33 cellular contexts compared by ENCODE assay signal in genomic region chr1:205016584-205016983, GRCh38. TPM values are rescaled to one million over a fixed set of nuclear protein-coding genes. Genes with fewer than 3 reads are reported as not detected.
"Had no signal": no experiment of that assay in that cellular context is flagged by ENCODE, and none has a peak within 500 bp of the region (broad histone marks: within the 10 kb centered on the region; RNA-seq: fewer than 3 reads in every experiment).

No MANE protein-coding gene starts in this region.

- H3K4me3 Mint-ChIP-seq: activated CD4-positive, alpha-beta memory T cell treated with anti-CD3 and anti-CD28 coated beads, Interleukin-2, amount 10 ng/mL, durations not matched to agents 7 days and 5 days; activated CD4-positive, alpha-beta T cell treated with anti-CD3 and anti-CD28 coated beads, Interleukin-2, amount 10 ng/mL, durations not matched to agents 7 days and 5 days; activated naive CD4-positive, alpha-beta T cell treated with anti-CD3 and anti-CD28 coated beads, Interleukin-2, amount 10 ng/mL, durations not matched to agents 7 days and 5 days; activated naive CD8-positive, alpha-beta T cell treated with anti-CD3 and anti-CD28 coated beads, Interleukin-2, amount 10 ng/mL, durations not matched to agents 7 days and 5 days; activated T-cell treated with anti-CD3 and anti-CD28 coated beads, Interleukin-2, amount 50 U/mL, for 24 hours; activated T-cell treated with anti-CD3 and anti-CD28 coated beads, Interleukin-2, amount 50 U/mL, for 72 hours; dendritic cell treated with granulocyte-macrophage colony-stimulating factor and Interleukin-4, amounts not matched to agents 40 ng/mL and 50 ng/mL, for 4 days; effector memory CD8-positive, alpha-beta T cell; WTC11 had no signal

- H3K9me3 Mint-ChIP-seq: activated CD4-positive, alpha-beta memory T cell treated with anti-CD3 and anti-CD28 coated beads, Interleukin-2, amount 10 ng/mL, durations not matched to agents 7 days and 5 days; activated CD4-positive, alpha-beta T cell treated with anti-CD3 and anti-CD28 coated beads, Interleukin-2, amount 10 ng/mL, durations not matched to agents 7 days and 5 days; activated naive CD4-positive, alpha-beta T cell treated with anti-CD3 and anti-CD28 coated beads, Interleukin-2, amount 10 ng/mL, durations not matched to agents 7 days and 5 days; activated naive CD4-positive, alpha-beta T cell treated with anti-CD3 and anti-CD28 coated beads, Interleukin-2, amount 50 U/mL, for 72 hours; activated naive CD8-positive, alpha-beta T cell treated with anti-CD3 and anti-CD28 coated beads, Interleukin-2, amount 10 ng/mL, durations not matched to agents 7 days and 5 days; activated T-cell treated with anti-CD3 and anti-CD28 coated beads, Interleukin-2, amount 50 U/mL, for 24 hours; activated T-cell treated with anti-CD3 and anti-CD28 coated beads, Interleukin-2, amount 50 U/mL, for 72 hours; dendritic cell treated with granulocyte-macrophage colony-stimulating factor and Interleukin-4, amounts not matched to agents 40 ng/mL and 50 ng/mL, for 4 days; effector memory CD8-positive, alpha-beta T cell; WTC11 had no signal

- DNase-seq: activated CD4-positive, alpha-beta memory T cell treated with anti-CD3 and anti-CD28 coated beads, Interleukin-2, amount 10 ng/mL, durations not matched to agents 7 days and 5 days; activated CD4-positive, alpha-beta T cell treated with anti-CD3 and anti-CD28 coated beads for 1 hour; activated CD4-positive, alpha-beta T cell treated with anti-CD3 and anti-CD28 coated beads for 4 hours; activated CD4-positive, alpha-beta T cell treated with anti-CD3 and anti-CD28 coated beads, Interleukin-2, amount 10 ng/mL, durations not matched to agents 7 days and 5 days; activated CD4-positive, alpha-beta T cell treated with anti-CD3 and anti-CD28 coated beads, Interleukin-2, amount 50 U/mL, for 4 hours; activated CD8-positive, alpha-beta memory T cell treated with anti-CD3 and anti-CD28 coated beads, Interleukin-2, amount 50 U/mL, for 48 hours; activated gamma-delta T cell; activated naive CD4-positive, alpha-beta T cell; activated naive CD4-positive, alpha-beta T cell treated with anti-CD3 and anti-CD28 coated beads, Interleukin-2, amount 10 ng/mL, durations not matched to agents 7 days and 5 days; activated naive CD8-positive, alpha-beta T cell treated with anti-CD3 and anti-CD28 coated beads, Interleukin-2, amount 10 ng/mL, durations not matched to agents 7 days and 5 days; activated T-cell treated with anti-CD3 and anti-CD28 coated beads for 4 hours; activated T-cell treated with anti-CD3 and anti-CD28 coated beads, Interleukin-2, amount 50 U/mL, for 24 hours; activated T-cell treated with anti-CD3 and anti-CD28 coated beads, Interleukin-2, amount 50 U/mL, for 72 hours; brain microvascular endothelial cell; effector CD4-positive, alpha-beta T cell; effector memory CD8-positive, alpha-beta T cell; erythroblast; esophagus squamous epithelium; foreskin melanocyte; heart right ventricle; T-helper 2 cell had no signal

- H3K36me3 Mint-ChIP-seq: activated naive CD4-positive, alpha-beta T cell treated with anti-CD3 and anti-CD28 coated beads, Interleukin-2, amount 10 ng/mL, durations not matched to agents 7 days and 5 days; activated naive CD4-positive, alpha-beta T cell treated with anti-CD3 and anti-CD28 coated beads, Interleukin-2, amount 50 U/mL, for 72 hours; activated naive CD8-positive, alpha-beta T cell treated with anti-CD3 and anti-CD28 coated beads, Interleukin-2, amount 10 ng/mL, durations not matched to agents 7 days and 5 days; WTC11 had no signal

- H3K9me3 ChIP-seq: esophagus squamous epithelium, gastroesophageal sphincter, heart right ventricle had no signal

- H3K4me1 Mint-ChIP-seq: activated CD4-positive, alpha-beta memory T cell treated with anti-CD3 and anti-CD28 coated beads, Interleukin-2, amount 10 ng/mL, durations not matched to agents 7 days and 5 days; activated CD4-positive, alpha-beta T cell treated with anti-CD3 and anti-CD28 coated beads, Interleukin-2, amount 10 ng/mL, durations not matched to agents 7 days and 5 days; activated naive CD4-positive, alpha-beta T cell treated with anti-CD3 and anti-CD28 coated beads, Interleukin-2, amount 10 ng/mL, durations not matched to agents 7 days and 5 days; activated naive CD8-positive, alpha-beta T cell treated with anti-CD3 and anti-CD28 coated beads, Interleukin-2, amount 10 ng/mL, durations not matched to agents 7 days and 5 days had no signal

- H3K27ac Mint-ChIP-seq: activated CD4-positive, alpha-beta memory T cell treated with anti-CD3 and anti-CD28 coated beads, Interleukin-2, amount 10 ng/mL, durations not matched to agents 7 days and 5 days; activated CD4-positive, alpha-beta T cell treated with anti-CD3 and anti-CD28 coated beads, Interleukin-2, amount 10 ng/mL, durations not matched to agents 7 days and 5 days; activated naive CD8-positive, alpha-beta T cell treated with anti-CD3 and anti-CD28 coated beads, Interleukin-2, amount 10 ng/mL, durations not matched to agents 7 days and 5 days; activated T-cell treated with anti-CD3 and anti-CD28 coated beads, Interleukin-2, amount 50 U/mL, for 24 hours; activated T-cell treated with anti-CD3 and anti-CD28 coated beads, Interleukin-2, amount 50 U/mL, for 72 hours; dendritic cell treated with granulocyte-macrophage colony-stimulating factor and Interleukin-4, amounts not matched to agents 40 ng/mL and 50 ng/mL, for 4 days; effector memory CD8-positive, alpha-beta T cell; WTC11 had no signal

- FAIRE-seq: astrocyte, bronchial epithelial cell, TTC549 had no signal

- H3K36me3 ChIP-seq: brain microvascular endothelial cell, esophagus squamous epithelium had no signal

- H3K27me3 Mint-ChIP-seq: activated CD4-positive, alpha-beta memory T cell treated with anti-CD3 and anti-CD28 coated beads, Interleukin-2, amount 10 ng/mL, durations not matched to agents 7 days and 5 days; activated CD4-positive, alpha-beta T cell treated with anti-CD3 and anti-CD28 coated beads, Interleukin-2, amount 10 ng/mL, durations not matched to agents 7 days and 5 days; activated naive CD8-positive, alpha-beta T cell treated with anti-CD3 and anti-CD28 coated beads, Interleukin-2, amount 10 ng/mL, durations not matched to agents 7 days and 5 days; activated T-cell treated with anti-CD3 and anti-CD28 coated beads, Interleukin-2, amount 50 U/mL, for 24 hours had no signal

- H3K27me3 ChIP-seq: gastroesophageal sphincter had no signal

- H3K27ac ChIP-seq: brain microvascular endothelial cell, coronary artery, esophagus squamous epithelium, gastroesophageal sphincter, heart right ventricle had no signal

- H3K4me3 ChIP-seq: coronary artery, esophagus squamous epithelium, gastroesophageal sphincter, heart right ventricle had no signal

- ATAC-seq: activated naive CD4-positive, alpha-beta T cell treated with anti-CD3 and anti-CD28 coated beads, Interleukin-2, amount 50 U/mL, for 72 hours; activated T-cell treated with anti-CD3 and anti-CD28 coated beads, Interleukin-2, amount 50 U/mL, for 72 hours; effector memory CD8-positive, alpha-beta T cell; gastroesophageal sphincter; heart right ventricle; WTC11 had no signal

RNA-seq across cellular contexts. Expression of gene CNTN2, which starts 26.4 kb away (rescaled TPM):
- total RNA-seq: activated CD4-positive, alpha-beta memory T cell treated with anti-CD3 and anti-CD28 coated beads, Interleukin-2, amount 10 ng/mL, durations not matched to agents 7 days and 5 days; activated CD4-positive, alpha-beta T cell treated with anti-CD3 and anti-CD28 coated beads, Interleukin-2, amount 10 ng/mL, durations not matched to agents 7 days and 5 days; activated naive CD4-positive, alpha-beta T cell treated with anti-CD3 and anti-CD28 coated beads, Interleukin-2, amount 50 U/mL, for 72 hours; activated naive CD8-positive, alpha-beta T cell treated with anti-CD3 and anti-CD28 coated beads, Interleukin-2, amount 10 ng/mL, durations not matched to agents 7 days and 5 days; activated T-cell treated with anti-CD3 and anti-CD28 coated beads, Interleukin-2, amount 50 U/mL, for 72 hours; fibroblast of lung; fibroblast of villous mesenchyme; glomerular endothelial cell; T-helper 1 cell treated with Interleukin-12 subunit alpha and Interleukin-12 subunit beta and Interleukin-4 antibody, amounts not matched to agents 30 ng/mL and 1 ng/mL, for 36 hours had no signal
- polyA plus RNA-seq: fibroblast of lung had no signal
